1 cellular context compared by ENCODE assay signal in genomic region chr12:109052415-109053323, GRCh38.
A peak's percentile ranks its signal among the peaks of the same experiment; 100 is the strongest.
TF ChIP-seq lines count a peak whose summit lies in the region.

USP30 (plus strand) TSS chr12:109052576; CDS start chr12:109052679, 103 bp downstream.

TF ChIP-seq in HepG2, 621 proteins besides CTCF, POLR2A, EP300 and RAD21 (continued from another document and continues in another):
- TF ChIP-seq KIAA2018 (CRISPR knock-in tag; IDR thresholded peaks at IDR 0.05; ENCODE audit: borderline replicate concordance) (no peak), ARID4A (CRISPR knock-in tag; IDR thresholded peaks at IDR 0.05; ENCODE audit: borderline replicate concordance) (peak; percentile 97), ZNF138 (CRISPR knock-in tag; IDR thresholded peaks at IDR 0.05; ENCODE audit: low read depth) (no peak), NR2F6 (IDR thresholded peaks at IDR 0.05) (0 out of 2 replicates have a peak, but pooled peaks have one; percentile 17), NR2F6 (CRISPR knock-in tag; IDR thresholded peaks at IDR 0.05) (peak; percentile 34; the same call in 1 of the 2 replicates), MTA3 (CRISPR knock-in tag; IDR thresholded peaks at IDR 0.05) (no peak), THAP7 (CRISPR knock-in tag; IDR thresholded peaks at IDR 0.05) (0 out of 2 replicates have a peak, but pooled peaks have one; percentile 21), ZFP90 (CRISPR knock-in tag; IDR thresholded peaks at IDR 0.05; ENCODE audit: borderline replicate concordance) (peak; percentile 57; the same call in 1 of the 2 replicates), NR3C1 (CRISPR knock-in tag; IDR thresholded peaks at IDR 0.05) (no peak), NFIC (IDR thresholded peaks at IDR 0.05; ENCODE audit: low read length) (no peak), ZNF335 (CRISPR knock-in tag; IDR thresholded peaks at IDR 0.05) (peak; percentile 76), ZNF619 (CRISPR knock-in tag; IDR thresholded peaks at IDR 0.05) (no peak), ZNF766 (CRISPR knock-in tag; IDR thresholded peaks at IDR 0.05; ENCODE audit: borderline replicate concordance) (peak; percentile 55; the same call in 1 of the 2 replicates), DR1 (CRISPR knock-in tag; IDR thresholded peaks at IDR 0.05) (peak; percentile 62), XBP1 (CRISPR knock-in tag; IDR thresholded peaks at IDR 0.05) (no peak; the same call in 1 of the 2 replicates), TRIM24 (CRISPR knock-in tag; IDR thresholded peaks at IDR 0.05) (no peak), NFRKB (IDR thresholded peaks at IDR 0.05) (no peak), KAT7 (CRISPR knock-in tag; IDR thresholded peaks at IDR 0.05; ENCODE audit: borderline replicate concordance) (peak; percentile 93; the same call in 1 of the 2 replicates), AHR (CRISPR knock-in tag; IDR thresholded peaks at IDR 0.05) (peak; percentile 95; the same call in 1 of the 2 replicates), ZNF20 (CRISPR knock-in tag; IDR thresholded peaks at IDR 0.05) (no peak), XRCC5 (optimal IDR thresholded peaks at IDR 0.05; ENCODE audit: low read length) (peak; percentile 99), ZNF33A (CRISPR knock-in tag; IDR thresholded peaks at IDR 0.05; ENCODE audit: borderline replicate concordance) (0 out of 2 replicates have a peak, but pooled peaks have one; percentile 71), ZNF770 (CRISPR knock-in tag; IDR thresholded peaks at IDR 0.05) (no peak; the same call in 1 of the 2 replicates), FOXO1 (CRISPR knock-in tag; IDR thresholded peaks at IDR 0.05) (peak; percentile 81), ZNF263 (CRISPR knock-in tag; IDR thresholded peaks at IDR 0.05) (peak; percentile 60; the same call in 1 of the 2 replicates), FOXP4 (CRISPR knock-in tag; IDR thresholded peaks at IDR 0.05) (peak; percentile 63), PTBP1 (IDR thresholded peaks at IDR 0.05; ENCODE audit: low read depth, low read length, poor library complexity, severe bottlenecking) (no peak), RCOR2 (CRISPR knock-in tag; IDR thresholded peaks at IDR 0.05) (0 out of 2 replicates have a peak, but pooled peaks have one; percentile 28), ZNF207 (IDR thresholded peaks at IDR 0.05; ENCODE audit: borderline replicate concordance) (no peak), ZNF576 (CRISPR knock-in tag; IDR thresholded peaks at IDR 0.05) (no peak), MZF1 (CRISPR knock-in tag; IDR thresholded peaks at IDR 0.05; ENCODE audit: borderline replicate concordance) (no peak), USF2 (IDR thresholded peaks at IDR 0.05; ENCODE audit: low read depth, low read length) (no peak), USF2 (CRISPR knock-in tag; IDR thresholded peaks at IDR 0.05; ENCODE audit: borderline replicate concordance) (no peak), IRF1 (CRISPR knock-in tag; IDR thresholded peaks at IDR 0.05; ENCODE audit: low read depth) (no peak)
